In the genomic region with DNA sequence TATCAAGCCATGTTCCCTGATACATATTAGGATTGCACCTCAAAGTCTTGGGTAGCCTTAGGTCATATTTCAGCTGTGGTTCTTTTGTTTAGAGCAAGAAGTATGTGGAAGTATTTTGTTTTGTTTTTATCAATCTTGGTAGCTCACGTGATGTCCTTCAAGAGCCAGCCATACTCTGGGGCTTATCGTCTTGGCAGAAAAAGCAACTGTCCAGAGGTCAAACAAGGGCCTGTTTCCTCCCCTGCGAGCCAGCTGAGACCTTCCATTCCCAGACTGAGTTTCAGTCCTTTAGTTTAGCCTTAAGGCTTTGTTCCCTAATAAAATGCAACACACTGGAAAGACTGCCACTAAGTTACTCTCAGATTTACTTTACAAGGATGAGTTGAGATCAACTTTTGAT, we compare ENCODE assay signal across 16 cellular contexts.
A peak's percentile ranks its signal among the peaks of the same experiment; 100 is the strongest.
DNase-seq lines count a peak whose midpoint lies in the region; ATAC-seq, FAIRE-seq and TF ChIP-seq lines count a peak whose summit lies in the region.
"Had no signal": no experiment of that assay in that cellular context is flagged by ENCODE, and none has a peak within 500 bp of the region (broad histone marks: within the 10 kb centered on the region; RNA-seq: fewer than 3 reads in every experiment).

No MANE protein-coding gene starts in this region.

- H3K4me3 ChIP-seq in heart left ventricle (no peak overlapping the region), osteoblast (ENCODE audit: insufficient read depth, low read length) (no peak overlapping the region), vagina (no peak overlapping the region), suprapubic skin (no peak overlapping the region)
- H3K4me3 ChIP-seq: Peyer's patch had no signal

- no peaks in the 10 kb centered on the region for H3K79me2 ChIP-seq in osteoblast (ENCODE audit: insufficient read depth, low read length)

- no peak for TF ChIP-seq EP300 in suprapubic skin (IDR thresholded peaks at IDR 0.05)

- no peaks in the 10 kb centered on the region for H4K20me1 ChIP-seq in osteoblast (ENCODE audit: insufficient read depth, low read length)

- H3K27me3 ChIP-seq in heart left ventricle = no peaks in the 10 kb centered on the region
- no peaks in the 10 kb centered on the region for H3K27me3 ChIP-seq in osteoblast (ENCODE audit: insufficient read depth, low read length)
- H3K27me3 ChIP-seq in vagina = no peaks in the 10 kb centered on the region
- no peaks in the 10 kb centered on the region for H3K27me3 ChIP-seq in suprapubic skin
- H3K27me3 ChIP-seq: Peyer's patch had no signal

- H3K4me1 ChIP-seq in heart left ventricle (peaks cover 10 to 42% (median 29%) of the 10 kb centered on the region in 12 donors), osteoblast (ENCODE audit: insufficient read depth, low read length) (peaks cover 8% of the 10 kb centered on the region), vagina (peaks cover 16% of the 10 kb centered on the region), suprapubic skin (peaks cover 14% of the 10 kb centered on the region)

- H3K4me2 ChIP-seq in osteoblast (ENCODE audit: insufficient read depth, low read length) = no peak overlapping the region

- H3K36me3 ChIP-seq in heart left ventricle (no peaks in the 10 kb centered on the region), osteoblast (ENCODE audit: insufficient read depth, low read length) (no peaks in the 10 kb centered on the region), vagina (no peaks in the 10 kb centered on the region), suprapubic skin (no peaks in the 10 kb centered on the region)
- H3K36me3 ChIP-seq: Peyer's patch had no signal

- peak overlapping the region; percentile 49 for H2AFZ ChIP-seq in osteoblast (ENCODE audit: low read length)

- FAIRE-seq in RCC 7860 (lab: Jason Lieb, UNC) = no peak
- FAIRE-seq: A204.1, urothelium cell line had no signal

- peak; percentile 91 for ATAC-seq in Right ventricle myocardium inferior
- ATAC-seq in heart left ventricle = peak; percentile 76 to 87 (median 80)

- H3K27ac ChIP-seq in heart left ventricle (peak overlapping the region; percentile 17 to 84 (median 73)), osteoblast (ENCODE audit: low read depth, low read length) (no peak overlapping the region), vagina (peak overlapping the region; percentile 30), suprapubic skin (no peak overlapping the region)

- WGBS in heart left ventricle, 4 donors = 0 to 5% (median 3%) methylated on average over 3 of the region's 3 CpGs
- 41% methylated on average over 3 of the region's 3 CpGs for WGBS in suprapubic skin

- DNase-seq in Right ventricle myocardium inferior (ENCODE audit: missing footprints) (no peak), cardiac septum (ENCODE audit: low spot score) (no peak), heart left ventricle (peak in 4 of 5 donors; percentile 58 to 79 (median 74)), osteoblast (ENCODE audit: insufficient read length, low spot score, missing footprints) (no peak), vagina (ENCODE audit: extremely low spot score in 2 of 2) (no peak), suprapubic skin (ENCODE audit: low spot score in 2 of 2) (no peak), RCC 7860 (ENCODE audit: low spot score) (no peak), activated gamma-delta T cell treated with Interleukin-2 at 50 U/mL for 16 hours (no peak)
- DNase-seq: activated T-cell treated with anti-CD3 and anti-CD28 coated beads, Interleukin-2, amount 50 U/mL, for 24 hours; amniotic stem cell; midbrain; NCI-H187 treated with DMSO at 0.1 percent for 48 hours; NCI-H69; Peyer's patch had no signal

- TF ChIP-seq CTCF in heart left ventricle (IDR thresholded peaks at IDR 0.05) = no peak
- TF ChIP-seq CTCF in osteoblast (IDR thresholded peaks at IDR 0.05; ENCODE audit: extremely low read depth, low read depth, low read length) = no peak
- no peak for TF ChIP-seq CTCF in vagina (IDR thresholded peaks at IDR 0.05)
- no peak for TF ChIP-seq CTCF in suprapubic skin (IDR thresholded peaks at IDR 0.05)

- TF ChIP-seq POLR2A in heart left ventricle (IDR thresholded peaks at IDR 0.05) = no peak
- no peak for TF ChIP-seq POLR2A in vagina (IDR thresholded peaks at IDR 0.05)
- TF ChIP-seq POLR2A in suprapubic skin (IDR thresholded peaks at IDR 0.05) = no peak

- H3K9me3 ChIP-seq in heart left ventricle (peaks cover 0 to 5% (median 0%) of the 10 kb centered on the region in 12 donors), osteoblast (ENCODE audit: low read depth, low read length) (no peaks in the 10 kb centered on the region), vagina (no peaks in the 10 kb centered on the region), suprapubic skin (no peaks in the 10 kb centered on the region)
- H3K9me3 ChIP-seq: Peyer's patch had no signal

- intact Hi-C loops in Right ventricle myocardium inferior (cut with DNase I) (loop anchor here (5.0 to 10.0 kb wide), 8 partner anchors 200 to 1478 kb away; no protein-coding TSS in a partner anchor), cardiac septum (cut with DNase I) (loop anchor here (5.0 to 10.0 kb wide), 8 partner anchors 460 to 1480 kb away; partner anchors contain the start of gene TCF4), heart left ventricle (cut with DNase I) (loop anchor here (1.0 to 10.0 kb wide), 23 partner anchors 120 to 1890 kb away; partner anchors contain the start of gene TCF4 (in 4 of the 10)), vagina (cut with DNase I) (loop anchor here (10.0 kb wide), 1 partner anchor 1160 kb away; no protein-coding TSS in a partner anchor)

Comparison
In these comparisons a context has a peak if more than half of its experiments do, and no peak if none do; other contexts are left out.
1. DNase-seq: peak in heart left ventricle (4 of 5); none in Right ventricle myocardium inferior (single experiment), cardiac septum (single experiment), osteoblast (single experiment), vagina (0 of 2), suprapubic skin (0 of 2), RCC 7860 (single experiment) and activated gamma-delta T cell treated with Interleukin-2 at 50 U/mL for 16 hours (single experiment).
2. H3K27ac ChIP-seq: peak in heart left ventricle (12 of 12) and vagina (single experiment); none in osteoblast (single experiment) and suprapubic skin (single experiment).